ENCODE assay signal across 25 cellular contexts in the genomic region with DNA sequence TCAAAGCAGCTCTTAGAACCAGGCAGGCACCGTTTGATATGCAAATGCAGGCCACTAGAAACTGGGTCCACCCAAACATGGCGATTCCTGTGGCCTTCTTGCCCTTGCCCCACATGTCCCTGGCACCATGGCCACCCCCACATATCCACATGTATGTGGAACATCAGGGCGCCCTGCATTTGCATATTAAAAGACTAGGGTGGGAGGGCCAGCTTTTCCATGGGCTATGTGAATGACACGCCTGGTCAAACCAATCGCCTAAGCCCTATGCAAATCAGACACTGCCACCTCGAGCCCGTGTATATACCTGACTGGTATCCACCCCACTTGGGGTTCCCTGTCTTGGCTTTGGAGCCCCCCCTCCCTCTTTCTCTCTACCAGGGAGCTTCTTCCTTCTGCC.
DNase-seq lines count a peak whose midpoint lies in the region; ATAC-seq and TF ChIP-seq lines count a peak whose summit lies in the region.
"Had no signal": no experiment of that assay in that cellular context is flagged by ENCODE, and none has a peak within 500 bp of the region (broad histone marks: within the 10 kb centered on the region; RNA-seq: fewer than 3 reads in every experiment).

No MANE protein-coding gene starts in this region.

- CTCF ChIA-PET in WTC11 (lab: Charles Lee), result interaction anchor here (0.8 to 2.7 kb wide), 10 partner anchors 11 to 290 kb away, joined by 3 to 32 read pairs (median 4); no protein-coding TSS in a partner anchor

- no peaks in the 10 kb centered on the region for H3K79me2 ChIP-seq in GM23338 (replicated peaks; ENCODE audit: insufficient read depth)

- H3K9me3 Mint-ChIP-seq in GM23338 (peaks cover 24% of the 10 kb centered on the region), WTC11 (peaks cover 18% of the 10 kb centered on the region)
- H3K9me3 Mint-ChIP-seq in activated T-helper 1 cell treated with anti-CD3 and anti-CD28 coated beads, Interleukin-12 subunit alpha, Interleukin-12 subunit beta, Interleukin-2, Interleukin-4 antibody, amounts not matched to agents 30 ng/mL and 10 ng/mL and 1 ng/mL, durations not matched to agents 14 hours and 24 hours and 36 hours, result no peaks in the 10 kb centered on the region
- H3K9me3 Mint-ChIP-seq: activated T-helper 2 cell treated with anti-CD3 and anti-CD28 coated beads, Interferon-gamma antibody, Interleukin-2, Interleukin-4, amounts not matched to agents 10 μg/mL and 5 μg/mL and 100 μg/mL, durations not matched to agents 14 hours and 24 hours and 36 hours; CD8-positive, alpha-beta T cell; memory B cell had no signal

- H3K36me3 Mint-ChIP-seq in GM23338 (ENCODE audit: low read depth) (peaks cover 19% of the 10 kb centered on the region), WTC11 (peaks cover 14% of the 10 kb centered on the region)
- H3K36me3 Mint-ChIP-seq in activated T-helper 1 cell treated with anti-CD3 and anti-CD28 coated beads, Interleukin-12 subunit alpha, Interleukin-12 subunit beta, Interleukin-2, Interleukin-4 antibody, amounts not matched to agents 30 ng/mL and 10 ng/mL and 1 ng/mL, durations not matched to agents 14 hours and 24 hours and 36 hours (ENCODE audit: low read depth), result no peaks in the 10 kb centered on the region

- ATAC-seq in GM23338 (peak; percentile 29), WTC11 (no peak; the same call in 1 of the 2 replicates), psoas muscle (peak in 3 of 4 donors; percentile 3 to 9 (median 7)), GM18870 (IDR thresholded peaks at IDR 0.05; ENCODE audit: unreplicated experiment) (no peak)
- ATAC-seq: CD8-positive, alpha-beta T cell had no signal

- H3K27me3 ChIP-seq in GM23338 (ENCODE audit: insufficient read depth) (no peaks in the 10 kb centered on the region), psoas muscle (ENCODE audit: insufficient read depth in 3 of 3, low read length in 2 of 3) (no peaks in the 10 kb centered on the region)
- H3K27me3 ChIP-seq: body of pancreas had no signal

- 0 out of 2 replicates have a peak overlapping the region, but pooled peaks have one; percentile 38 for H3K4me2 ChIP-seq in GM23338

- H2AFZ ChIP-seq in GM23338, result no peak overlapping the region

- H3K27me3 Mint-ChIP-seq in GM23338 (ENCODE audit: insufficient read depth, low read depth, poor library complexity) (peaks cover 19% of the 10 kb centered on the region), WTC11 (ENCODE audit: low read depth) (peaks cover 4% of the 10 kb centered on the region; the same call in 1 of the 2 replicates)
- peaks cover 6% of the 10 kb centered on the region for H3K27me3 Mint-ChIP-seq in activated T-helper 1 cell treated with anti-CD3 and anti-CD28 coated beads, Interleukin-12 subunit alpha, Interleukin-12 subunit beta, Interleukin-2, Interleukin-4 antibody, amounts not matched to agents 30 ng/mL and 10 ng/mL and 1 ng/mL, durations not matched to agents 14 hours and 24 hours and 36 hours (ENCODE audit: insufficient read depth)

- no peak for TF ChIP-seq CTCF in GM23338 (conservative IDR thresholded peaks at IDR 0.05; ENCODE audit: low read depth in 2 of 2)
- TF ChIP-seq CTCF in WTC11 (IDR thresholded peaks at IDR 0.05), result no peak
- TF ChIP-seq CTCF in psoas muscle (IDR thresholded peaks at IDR 0.05), result no peak

- H3K4me3 ChIP-seq in GM23338, result no peak overlapping the region
- no peak overlapping the region for H3K4me3 ChIP-seq in psoas muscle
- H3K4me3 ChIP-seq: body of pancreas had no signal

- 79 to 88% (median 79%) methylated on average over 7 of the region's 7 CpGs for WGBS in psoas muscle, 3 donors

- H3K27ac Mint-ChIP-seq in GM23338 (no peak overlapping the region), WTC11 (peak overlapping the region; percentile 78)
- H3K27ac Mint-ChIP-seq in activated T-helper 1 cell treated with anti-CD3 and anti-CD28 coated beads, Interleukin-12 subunit alpha, Interleukin-12 subunit beta, Interleukin-2, Interleukin-4 antibody, amounts not matched to agents 30 ng/mL and 10 ng/mL and 1 ng/mL, durations not matched to agents 14 hours and 24 hours and 36 hours, result no peak overlapping the region
- H3K27ac Mint-ChIP-seq: activated T-helper 2 cell treated with anti-CD3 and anti-CD28 coated beads, Interferon-gamma antibody, Interleukin-2, Interleukin-4, amounts not matched to agents 10 μg/mL and 5 μg/mL and 100 μg/mL, durations not matched to agents 14 hours and 24 hours and 36 hours; CD8-positive, alpha-beta T cell; IgD-negative memory B cell; memory B cell; stimulated activated naive CD8-positive, alpha-beta T cell treated with anti-CD3 and anti-CD28 coated beads, Interleukin-15, Interleukin-2, amounts not matched to agents 100 ng/mL and 50 ng/mL, for 24 hours had no signal

- DNase-seq in NCI-H748 (lab: John Stamatoyannopoulos, UW; ENCODE audit: unreplicated experiment) (peak; percentile 30), NCI-H748 treated with DMSO at 0.1 percent for 48 hours (lab: John Stamatoyannopoulos, UW) (no peak), GM23338 (ENCODE audit: low spot score) (peak; percentile 58), WTC11 (ENCODE audit: low spot score) (no peak), psoas muscle (no peak), 8988T (no peak)
- DNase-seq in activated T-helper 1 cell treated with anti-CD3 and anti-CD28 coated beads, Interleukin-12 subunit alpha, Interleukin-12 subunit beta, Interleukin-2, Interleukin-4 antibody, amounts not matched to agents 30 ng/mL and 10 ng/mL and 1 ng/mL, durations not matched to agents 14 hours and 24 hours and 36 hours (ENCODE audit: low spot score), result no peak
- DNase-seq: activated CD4-positive, alpha-beta T cell treated with anti-CD3 and anti-CD28 coated beads for 4 hours; activated naive CD4-positive, alpha-beta T cell treated with anti-CD3 and anti-CD28 coated beads, Interleukin-2, amount 50 U/mL, for 16 hours; AML-193; body of pancreas; CD8-positive, alpha-beta T cell; cerebellar nuclear complex; DMS 273 treated with DMSO at 0.1 percent for 48 hours; foreskin melanocyte; NCI-H1694; NCI-H69; SIG-M5; stimulated activated CD8-positive, alpha-beta memory T cell treated with anti-CD3 and anti-CD28 coated beads, Interleukin-4, amount 100 ng/mL, for 48 hours had no signal

- H3K36me3 ChIP-seq in GM23338 (ENCODE audit: insufficient read depth), result no peaks in the 10 kb centered on the region
- H3K36me3 ChIP-seq in psoas muscle (ENCODE audit: insufficient read depth in 1 of 2, low read depth in 1 of 2), result peaks cover 3 to 82% of the 10 kb centered on the region in 2 donors

- peaks cover 28% of the 10 kb centered on the region for H3K4me1 ChIP-seq in GM23338 (ENCODE audit: insufficient read depth)
- H3K4me1 ChIP-seq in psoas muscle, result peaks cover 29% of the 10 kb centered on the region

- H3F3A ChIP-seq in GM23338 (replicated peaks; ENCODE audit: low read depth), result peaks cover 7% of the 10 kb centered on the region; the same call in 1 of the 2 replicates

- H3K9me2 ChIP-seq in GM23338 (ENCODE audit: insufficient read depth), result no peaks in the 10 kb centered on the region

- H3K9me3 ChIP-seq in psoas muscle, result no peaks in the 10 kb centered on the region
- H3K9me3 ChIP-seq: body of pancreas, thoracic aorta had no signal

- peaks cover 50% of the 10 kb centered on the region for H3K4me1 Mint-ChIP-seq in GM23338
- H3K4me1 Mint-ChIP-seq in WTC11, result peaks cover 50% of the 10 kb centered on the region
- H3K4me1 Mint-ChIP-seq in activated T-helper 1 cell treated with anti-CD3 and anti-CD28 coated beads, Interleukin-12 subunit alpha, Interleukin-12 subunit beta, Interleukin-2, Interleukin-4 antibody, amounts not matched to agents 30 ng/mL and 10 ng/mL and 1 ng/mL, durations not matched to agents 14 hours and 24 hours and 36 hours (ENCODE audit: low read depth), result no peaks in the 10 kb centered on the region
- H3K4me1 Mint-ChIP-seq: IgD-negative memory B cell, memory B cell had no signal

- H4K20me1 ChIP-seq in GM23338 (replicated peaks; ENCODE audit: insufficient read depth), result no peaks in the 10 kb centered on the region

- H3K4me3 Mint-ChIP-seq in GM23338 (no peak overlapping the region), WTC11 (no peak overlapping the region)
- H3K4me3 Mint-ChIP-seq in activated T-helper 1 cell treated with anti-CD3 and anti-CD28 coated beads, Interleukin-12 subunit alpha, Interleukin-12 subunit beta, Interleukin-2, Interleukin-4 antibody, amounts not matched to agents 30 ng/mL and 10 ng/mL and 1 ng/mL, durations not matched to agents 14 hours and 24 hours and 36 hours, result no peak overlapping the region
- H3K4me3 Mint-ChIP-seq: CD8-positive, alpha-beta T cell; IgD-negative memory B cell; memory B cell; stimulated activated naive CD8-positive, alpha-beta T cell treated with anti-CD3 and anti-CD28 coated beads, Interleukin-15, Interleukin-2, amounts not matched to agents 100 ng/mL and 50 ng/mL, for 24 hours had no signal

- no peak overlapping the region; the same call in 1 of the 2 replicates for H3K27ac ChIP-seq in GM23338 (ENCODE audit: low read depth)
- H3K27ac ChIP-seq in psoas muscle, result peak overlapping the region; percentile 79
- H3K27ac ChIP-seq: thoracic aorta had no signal

- POLR2A ChIA-PET in WTC11 (lab: Charles Lee), result interaction anchor here (0.6 kb wide), 1 partner anchor 127 kb away, joined by 3 read pairs; no protein-coding TSS in a partner anchor

- intact Hi-C loops in psoas muscle (cut with DNase I), result no loop called here
- intact Hi-C loops in activated T-helper 1 cell treated with anti-CD3 and anti-CD28 coated beads, Interleukin-12 subunit alpha, Interleukin-12 subunit beta, Interleukin-2, Interleukin-4 antibody, amounts not matched to agents 30 ng/mL and 10 ng/mL and 1 ng/mL, durations not matched to agents 14 hours and 24 hours and 36 hours (cut with micrococcal nuclease), result no loop called here

TF ChIP-seq in GM23338, 12 proteins besides CTCF, POLR2A, EP300 and RAD21:
- no peak for TF ChIP-seq CREB1 (CRISPR knock-in tag; IDR thresholded peaks at IDR 0.05; ENCODE audit: low read depth)

TF ChIP-seq in WTC11, 78 proteins besides CTCF, POLR2A, EP300 and RAD21 (continues in another document):
- TF ChIP-seq ZNF263 (CRISPR knock-in tag; IDR thresholded peaks at IDR 0.05; ENCODE audit: low read depth), result no peak

Comparison
In these comparisons a context has a peak if more than half of its experiments do, and no peak if none do; other contexts are left out.
1. DNase-seq: peak in NCI-H748 (single experiment) and GM23338 (single experiment); none in NCI-H748 treated with DMSO at 0.1 percent for 48 hours (single experiment), WTC11 (single experiment), psoas muscle (0 of 2), activated T-helper 1 cell treated with anti-CD3 and anti-CD28 coated beads, Interleukin-12 subunit alpha, Interleukin-12 subunit beta, Interleukin-2, Interleukin-4 antibody, amounts not matched to agents 30 ng/mL and 10 ng/mL and 1 ng/mL, durations not matched to agents 14 hours and 24 hours and 36 hours (single experiment) and 8988T (single experiment).
2. ATAC-seq: peak in GM23338 (single experiment) and psoas muscle (3 of 4); none in WTC11 (single experiment) and GM18870 (single experiment).